9 cellular contexts compared by ENCODE assay signal in the genomic region with DNA sequence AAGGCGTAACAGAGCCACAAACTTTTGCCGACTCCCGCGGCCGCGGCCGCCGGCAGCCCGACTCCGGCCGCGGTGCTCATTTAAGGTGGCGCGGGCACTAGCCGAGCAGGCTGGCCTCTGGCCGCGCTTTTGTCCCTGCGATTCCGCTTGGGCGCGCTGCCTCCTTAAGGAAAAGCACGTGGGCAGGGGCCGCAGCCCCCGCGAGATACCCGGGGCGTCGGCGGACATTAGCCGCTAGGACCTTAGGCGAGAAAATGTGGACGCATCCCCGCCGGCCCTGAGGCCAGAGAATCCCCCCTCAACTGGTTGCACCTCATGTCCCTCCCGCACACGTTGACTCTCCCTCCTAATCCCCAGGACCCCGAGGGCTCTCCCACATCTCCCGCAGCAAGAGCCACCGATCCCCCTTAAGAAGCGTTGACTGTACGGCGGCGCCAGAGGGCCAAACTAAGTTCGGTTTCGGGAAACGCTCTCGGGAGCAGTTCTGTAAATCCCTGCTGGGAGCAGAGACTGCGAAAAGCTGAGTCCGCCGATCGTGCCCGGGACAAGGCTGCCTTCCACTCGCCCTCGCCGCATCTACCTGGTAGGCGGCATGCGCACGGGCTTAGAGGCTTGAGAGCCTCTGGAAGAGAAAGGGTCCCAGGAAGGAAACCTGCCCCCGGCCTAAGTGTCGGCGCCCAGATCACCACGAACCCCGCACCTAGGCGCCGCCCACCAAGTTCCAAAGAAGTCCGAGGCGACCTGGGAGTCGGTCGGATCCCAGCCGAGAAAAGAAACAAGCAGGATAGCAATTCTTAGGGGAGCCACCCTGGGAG. TPM values are rescaled to one million over a fixed set of nuclear protein-coding genes. Genes with fewer than 3 reads are reported as not detected.
DNase-seq lines count a peak whose midpoint lies in the region; ATAC-seq, FAIRE-seq and TF ChIP-seq lines count a peak whose summit lies in the region.
"Had no signal": no experiment of that assay in that cellular context is flagged by ENCODE, and none has a peak within 500 bp of the region (broad histone marks: within the 10 kb centered on the region; RNA-seq: fewer than 3 reads in every experiment).

No MANE protein-coding gene starts in this region.

- peak overlapping the region; percentile 99 for H3K4me2 ChIP-seq in HepG2 (ENCODE audit: low read depth, low read length)

- peak; percentile 68 to 96 (median 94) for DNase-seq in NCI-H1417 (lab: John Stamatoyannopoulos, UW)
- DNase-seq in NCI-H1417 treated with DMSO at 0.1 percent for 48 hours (lab: John Stamatoyannopoulos, UW) = no peak
- peak; percentile 77 for DNase-seq in NCI-H510A treated with DMSO at 0.1 percent for 48 hours (lab: John Stamatoyannopoulos, UW)
- peak; percentile 56 for DNase-seq in activated CD4-positive, alpha-beta T cell treated with anti-CD3 and anti-CD28 coated beads, Interleukin-2, amount 50 U/mL, for 1 hour
- DNase-seq in HepG2 (ENCODE audit: low spot score) = peak; percentile 88
- peak; percentile 62 for DNase-seq in stimulated activated CD4-positive, alpha-beta T cell treated with anti-CD3 and anti-CD28 coated beads, Interleukin-2, amount 100 ng/mL, for 48 hours

- FAIRE-seq in HepG2 (lab: Jason Lieb, UNC) = peak; percentile 40
- FAIRE-seq: A204.1 had no signal

- POLR2A ChIA-PET in HepG2 (lab: Yijun Ruan, JAX) = interaction anchor here (1.0 kb wide), 1 partner anchor 12 kb away, joined by 6 read pairs; no protein-coding TSS in a partner anchor

- no TSS peak for BruUV-seq in HepG2 (replicated peaks; lab: Mats Ljungman, UMichigan)

- H3K9me3 ChIP-seq in duodenal mucosa (ENCODE audit: control insufficient read depth in 1 of 2, low read length in 2 of 2) = no peaks in the 10 kb centered on the region
- H3K9me3 ChIP-seq in HepG2 (ENCODE audit: low read length) = no peaks in the 10 kb centered on the region

- CTCF ChIA-PET in HepG2 (lab: Yijun Ruan, JAX; ENCODE audit: low intra/inter-chr PET ratio, low total read pairs) = no interaction called here

- H3K4me1 ChIP-seq in duodenal mucosa (ENCODE audit: control insufficient read depth in 1 of 2, insufficient read depth in 2 of 2, low read length in 2 of 2) (peaks cover 30 to 36% of the 10 kb centered on the region in 2 donors), HepG2 (ENCODE audit: insufficient read depth, low read length) (peaks cover 49% of the 10 kb centered on the region)

- H3K27me3 ChIP-seq in duodenal mucosa (ENCODE audit: control insufficient read depth in 1 of 2, insufficient read depth in 2 of 2, low read length in 2 of 2) (peaks cover 63 to 74% of the 10 kb centered on the region in 2 donors), HepG2 (ENCODE audit: control insufficient read depth in 1 of 2, insufficient read depth in 2 of 2, low read length in 2 of 2) (peaks cover 5 to 61% of the 10 kb centered on the region in 2 experiments; a peak in 4 of 5 replicates)

- TF ChIP-seq EP300 in HepG2 (IDR thresholded peaks at IDR 0.05; ENCODE audit: low read depth in 2 of 2, low read length in 2 of 2) = no peak
- no peak for TF ChIP-seq EP300 in HepG2 (CRISPR knock-in tag; IDR thresholded peaks at IDR 0.05; ENCODE audit: borderline replicate concordance)

- peak; percentile 27; the same call in 1 of the 2 replicates for TF ChIP-seq CTCF in HepG2 (CRISPR knock-in tag; IDR thresholded peaks at IDR 0.05)

- H3K36me3 ChIP-seq in duodenal mucosa (ENCODE audit: control insufficient read depth in 1 of 2, insufficient read depth in 2 of 2, low read length in 2 of 2) = no peaks in the 10 kb centered on the region
- no peaks in the 10 kb centered on the region for H3K36me3 ChIP-seq in HepG2 (replicated peaks in 1 of 2; ENCODE audit: control insufficient read depth in 1 of 2, insufficient read depth in 2 of 2, low read length in 2 of 2)

- TF ChIP-seq POLR2A in HepG2 (IDR thresholded peaks at IDR 0.05; ENCODE audit: insufficient read depth in 1 of 2, low read depth in 2 of 2, low read length in 2 of 2) = peak; percentile 52 to 54; a peak in 2 of 4 replicates

- no peak overlapping the region for H3K27ac ChIP-seq in duodenal mucosa (ENCODE audit: low read depth, low read length)
- H3K27ac ChIP-seq in HepG2 (ENCODE audit: extremely low read length, insufficient read depth, low read length) = peak overlapping the region; percentile 72

- H2AFZ ChIP-seq in HepG2 (ENCODE audit: low read length) = peak overlapping the region; percentile 99

- intact Hi-C loops in HepG2 (cut with micrococcal nuclease; ENCODE audit: unreplicated experiment) = loop anchor here (2.0 to 5.0 kb wide), 2 partner anchors 55 to 437 kb away; no protein-coding TSS in a partner anchor

- peak overlapping the region; percentile 96 to 97 for H3K4me3 ChIP-seq in duodenal mucosa (ENCODE audit: low read depth in 1 of 2, low read length in 2 of 2)
- H3K4me3 ChIP-seq in HepG2 (replicated peaks in 1 of 3; ENCODE audit: insufficient read depth in 1 of 3, low read depth in 2 of 3, low read length in 3 of 3) = peak overlapping the region; percentile 67 to 90 (median 68)

- 6% methylated on average over 35 of the region's 70 CpGs for WGBS in HepG2 (ENCODE audit: low lambda C conversion rate)

- peak; percentile 34 for ATAC-seq in HG03139 (IDR thresholded peaks at IDR 0.05; ENCODE audit: unreplicated experiment)
- ATAC-seq in HepG2 = peak; percentile 51

- peak; percentile 34; the same call in 1 of the 2 replicates for TF ChIP-seq RAD21 in HepG2 (CRISPR knock-in tag; IDR thresholded peaks at IDR 0.05)

- H4K20me1 ChIP-seq in HepG2 (ENCODE audit: insufficient read depth, low read length) = no peaks in the 10 kb centered on the region

- in situ Hi-C loops in HepG2 (cut with HindIII; ENCODE audit: extremely low pct_ligation_motif_present, low pct_unique_long_range_greater_than_20kb) = no loop called here

- H3K79me2 ChIP-seq in HepG2 (ENCODE audit: insufficient read depth, low read length) = no peaks in the 10 kb centered on the region

- H3K9ac ChIP-seq in duodenal mucosa (ENCODE audit: low read depth in 1 of 2, low read length in 2 of 2) (peak overlapping the region; percentile 62 to 85), HepG2 (ENCODE audit: insufficient read depth, low read depth, low read length) (peak overlapping the region; percentile 70)

TF ChIP-seq in HepG2, 621 proteins besides CTCF, POLR2A, EP300 and RAD21 (continues in another document):
- TF ChIP-seq, protein P1, sequence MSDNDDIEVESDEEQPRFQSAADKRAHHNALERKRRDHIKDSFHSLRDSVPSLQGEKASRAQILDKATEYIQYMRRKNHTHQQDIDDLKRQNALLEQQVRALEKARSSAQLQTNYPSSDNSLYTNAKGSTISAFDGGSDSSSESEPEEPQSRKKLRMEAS (IDR thresholded peaks at IDR 0.05) = peak; percentile 99
- TF ChIP-seq CREB1 (IDR thresholded peaks at IDR 0.05) (no peak), CREB1 (CRISPR knock-in tag; IDR thresholded peaks at IDR 0.05) (0 out of 2 replicates have a peak, but pooled peaks have one; percentile 33), MXD4 (CRISPR knock-in tag; IDR thresholded peaks at IDR 0.05) (peak; percentile 81), REPIN1 (CRISPR knock-in tag; IDR thresholded peaks at IDR 0.05; ENCODE audit: borderline replicate concordance, low read depth) (peak; percentile 85), MZF1 (CRISPR knock-in tag; IDR thresholded peaks at IDR 0.05; ENCODE audit: borderline replicate concordance) (peak; percentile 92; the same call in 1 of the 2 replicates), MIXL1 (CRISPR knock-in tag; IDR thresholded peaks at IDR 0.05) (peak; percentile 49; the same call in 1 of the 2 replicates), FIP1L1 (IDR thresholded peaks at IDR 0.05; ENCODE audit: borderline replicate concordance, insufficient read depth, low read depth, low read length) (0 out of 2 replicates have a peak, but pooled peaks have one; percentile 27), ZFP36L2 (CRISPR knock-in tag; IDR thresholded peaks at IDR 0.05) (no peak), PITX1 (CRISPR knock-in tag; IDR thresholded peaks at IDR 0.05) (peak; percentile 94), RBFOX2 (IDR thresholded peaks at IDR 0.05; ENCODE audit: low read depth, low read length) (peak; percentile 81)

RNA-seq across cellular contexts. Expression of a gene that starts 1.8 kb away (rescaled TPM):
- total RNA-seq in HepG2 (2016; rRNA removed; fragmentation: Illumina TruSeq; extraction: Trizol) = 5.2 and 5.5 TPM in 2 replicates
- total RNA-seq in HepG2 (2016; cell fraction: cytosol; rRNA removed; fragmentation: Illumina TruSeq; extraction: Trizol; ENCODE audit: low read depth) = 33.3 and 40.2 TPM in 2 replicates
- total RNA-seq in HepG2 (2016; cell fraction: insoluble cytoplasmic fraction; rRNA removed; fragmentation: Illumina TruSeq; extraction: Trizol) = 4.6 and 5.5 TPM in 2 replicates
- total RNA-seq in HepG2 (2016; cell fraction: membrane; rRNA removed; fragmentation: Illumina TruSeq; extraction: Trizol) = 10.3 and 11.5 TPM in 2 replicates
- total RNA-seq in HepG2 (2016; cell fraction: nucleus; rRNA removed; fragmentation: Illumina TruSeq; extraction: Trizol) = 14.8 and 18.4 TPM in 2 replicates
- 2.5 and 4.3 TPM in 2 replicates for polyA plus RNA-seq in HepG2 (2011; rRNA removed)
- polyA plus RNA-seq in HepG2 (2011; cell fraction: cytosol; rRNA removed) = 1.4 and 1.8 TPM in 2 replicates
- 10.0 and 10.6 TPM in 2 replicates for polyA plus RNA-seq in HepG2 (2011; cell fraction: nucleus; rRNA removed)
- polyA plus RNA-seq in HepG2 (2012) = 2.3 and 3.7 TPM in 2 replicates
- polyA plus RNA-seq in HepG2 (2016; cell fraction: cytosol; fragmentation: Illumina TruSeq; extraction: Trizol; ENCODE audit: low read depth) = 0.33 and 0.40 TPM in 2 replicates
- polyA plus RNA-seq in HepG2 (2016; cell fraction: insoluble cytoplasmic fraction; fragmentation: Illumina TruSeq; extraction: Trizol; ENCODE audit: low read depth) = 6.6 and 7.2 TPM in 2 replicates
- 1.7 and 1.9 TPM in 2 replicates for polyA plus RNA-seq in HepG2 (2016; cell fraction: membrane; fragmentation: Illumina TruSeq; extraction: Trizol; ENCODE audit: low read depth)
- 12.5 and 13.9 TPM in 2 replicates for polyA plus RNA-seq in HepG2 (2016; cell fraction: nucleus; fragmentation: Illumina TruSeq; extraction: Trizol; ENCODE audit: insufficient read depth, low read depth)
- polyA minus RNA-seq in HepG2 (2011; rRNA and poly(A)+ RNA removed; ENCODE audit: low replicate concordance) = 4.6 and 7.1 TPM in 2 replicates
- 2.8 and 3.7 TPM in 2 replicates for polyA minus RNA-seq in HepG2 (2011; cell fraction: cytosol; rRNA and poly(A)+ RNA removed)
- 19.8 and 22.8 TPM in 2 replicates for polyA minus RNA-seq in HepG2 (2011; cell fraction: nucleus; rRNA and poly(A)+ RNA removed)
